Comparison of ENCODE assay signal across 1 cellular context in genomic region chr16:3611145-3611977, GRCh38.
A peak's percentile ranks its signal among the peaks of the same experiment; 100 is the strongest.
TF ChIP-seq lines count a peak whose summit lies in the region.

SLX4 (minus strand) TSS chr16:3611606; CDS start chr16:3608964, 2,642 bp downstream.

TF ChIP-seq in H1, 55 proteins besides CTCF, POLR2A, EP300 and RAD21 (continued from another document):
- TF ChIP-seq ATF2 (IDR thresholded peaks at IDR 0.05; ENCODE audit: low read length) (no peak), ASH2L (IDR thresholded peaks at IDR 0.05; ENCODE audit: low read length) (peak; percentile 74), GABPA (IDR thresholded peaks at IDR 0.05; ENCODE audit: borderline replicate concordance, insufficient read depth, low read length) (peak; percentile 86; the same call in 1 of the 2 replicates), TAF1 (IDR thresholded peaks at IDR 0.05; ENCODE audit: low read depth, low read length) (peak; percentile 52), HDAC2 (IDR thresholded peaks at IDR 0.05; ENCODE audit: borderline replicate concordance in 1 of 2, low read depth in 2 of 2, low read length in 2 of 2) (peak in 1 of 2 experiments; percentile 64; a peak in 1 of 4 replicates), KDM4A (IDR thresholded peaks at IDR 0.05; ENCODE audit: low read depth, low read length, severe bottlenecking) (peak; percentile 69), HDAC6 (IDR thresholded peaks at IDR 0.05; ENCODE audit: low read depth, low read length) (no peak), SIN3A (conservative IDR thresholded peaks at IDR 0.05 in 1 of 2, IDR thresholded peaks at IDR 0.05 in 1 of 2; ENCODE audit: low read depth in 1 of 2, low read length in 2 of 2) (peak in 1 of 2 experiments; percentile 85; a peak in 1 of 4 replicates), MAX (IDR thresholded peaks at IDR 0.05) (0 out of 2 replicates have a peak, but pooled peaks have one; percentile 10), SP4 (IDR thresholded peaks at IDR 0.05; ENCODE audit: low read length) (0 out of 2 replicates have a peak, but pooled peaks have one; percentile 71)
TF ChIP-seq in H1: peak in this region for 13.
